In genomic region chr1:156338180-156338973, GRCh38 we compare ENCODE assay signal across 8 cellular contexts. TPM values are rescaled to one million over a fixed set of nuclear protein-coding genes. Genes with fewer than 3 reads are reported as not detected.
DNase-seq lines count a peak whose midpoint lies in the region; ATAC-seq and TF ChIP-seq lines count a peak whose summit lies in the region.

Gene CCT3 (minus strand): TSS chr1:156338292. CDS start chr1:156338184, 108 bp downstream.
Gene TSACC (plus strand): TSS chr1:156338526. CDS start chr1:156339758, 1,232 bp downstream.

- POLR2A ChIA-PET in PC-9 (lab: Charles Lee; ENCODE audit: unreplicated experiment), result interaction anchor here (1.2 kb wide), 1 partner anchor 119 kb away, joined by 4 read pairs; no protein-coding TSS in a partner anchor

- intact Hi-C loops in PC-9 (cut with micrococcal nuclease; ENCODE audit: unreplicated experiment), result no loop called here

- H3K4me3 ChIP-seq in PC-9 (peak within 1 kb of the TSS; percentile 100), mucosa of stomach (ENCODE audit: low read length) (peak within 1 kb of the TSS; percentile 49)

- H3K36me3 ChIP-seq in PC-9 (ENCODE audit: low read depth) (peaks cover 35% of the 10 kb centered on the region), mucosa of stomach (ENCODE audit: control insufficient read depth, insufficient read depth, low read length) (no peaks in the 10 kb centered on the region)

- peaks cover 30% of the 10 kb centered on the region for H3K4me1 Mint-ChIP-seq in activated T-cell treated with anti-CD3 and anti-CD28 coated beads, Interleukin-2, amount 50 U/mL, for 4 hours (ENCODE audit: low read depth)

- in situ Hi-C loops in KBM-7 (cut with MboI; ENCODE audit: low pct_unique_long_range_greater_than_20kb, low sequenced_read_pairs), result no loop called here

- H3F3A ChIP-seq in PC-9 (ENCODE audit: insufficient read depth, low read depth), result peaks cover 37% of the 10 kb centered on the region; the same call in 1 of the 2 replicates

- H3K27ac ChIP-seq in PC-9, result peak within 1 kb of the TSS; percentile 63

- DNase-seq in DMS53 treated with DMSO at 0.1 percent for 48 hours (lab: John Stamatoyannopoulos, UW; ENCODE audit: unreplicated experiment) (peak; percentile 98), KBM-7 (peak; percentile 100), PC-9 (peak; percentile 97 to 99)
- DNase-seq in activated T-cell treated with anti-CD3 and anti-CD28 coated beads, Interleukin-2, amount 50 U/mL, for 4 hours, result peak; percentile 99
- peak; percentile 100 for DNase-seq in stimulated activated CD8-positive, alpha-beta memory T cell treated with anti-CD3 and anti-CD28 coated beads, Interleukin-4, amount 100 ng/mL, for 48 hours

- no peaks in the 10 kb centered on the region for H3K9me3 Mint-ChIP-seq in activated T-cell treated with anti-CD3 and anti-CD28 coated beads, Interleukin-2, amount 50 U/mL, for 4 hours

- TF ChIP-seq CTCF in PC-9 (conservative IDR thresholded peaks at IDR 0.05), result no peak; the same call in 1 of the 2 replicates

- H3K9ac ChIP-seq in mucosa of stomach (ENCODE audit: low read length), result peak within 1 kb of the TSS; percentile 62

- H3K79me2 ChIP-seq in PC-9 (ENCODE audit: low read depth), result peaks cover 45% of the 10 kb centered on the region

- peaks cover 34% of the 10 kb centered on the region for H4K20me1 ChIP-seq in PC-9 (ENCODE audit: insufficient read depth)

- H2AFZ ChIP-seq in PC-9, result peak within 1 kb of the TSS; percentile 85

- ATAC-seq in GM21723 (IDR thresholded peaks at IDR 0.05; ENCODE audit: unreplicated experiment) (peak; percentile 90), esophagus mucosa (peak; percentile 98)
- ATAC-seq in activated T-cell treated with anti-CD3 and anti-CD28 coated beads, Interleukin-2, amount 50 U/mL, for 4 hours, result peak; percentile 97

- peak within 1 kb of the TSS; percentile 97 for H3K4me2 ChIP-seq in PC-9

- H3K27me3 ChIP-seq in PC-9 (ENCODE audit: insufficient read depth, low read depth) (no peaks in the 10 kb centered on the region), mucosa of stomach (ENCODE audit: control insufficient read depth, insufficient read depth, low read length) (no peaks in the 10 kb centered on the region)

- H3K27me3 Mint-ChIP-seq in activated T-cell treated with anti-CD3 and anti-CD28 coated beads, Interleukin-2, amount 50 U/mL, for 4 hours (ENCODE audit: low read depth), result no peaks in the 10 kb centered on the region

- H3K9me3 ChIP-seq in PC-9 (ENCODE audit: insufficient read depth, low read depth), result no peaks in the 10 kb centered on the region
- no peaks in the 10 kb centered on the region for H3K9me3 ChIP-seq in mucosa of stomach (ENCODE audit: control insufficient read depth, low read length)

- peaks cover 33% of the 10 kb centered on the region for H3K36me3 Mint-ChIP-seq in activated T-cell treated with anti-CD3 and anti-CD28 coated beads, Interleukin-2, amount 50 U/mL, for 4 hours (ENCODE audit: insufficient read depth)

- no peaks in the 10 kb centered on the region for H3K9me2 ChIP-seq in PC-9 (ENCODE audit: insufficient read depth)

- CTCF ChIA-PET in PC-9 (lab: Charles Lee), result interaction anchor here (0.6 to 0.8 kb wide), 2 partner anchors 22 to 298 kb away, joined by 3 to 4 read pairs; no protein-coding TSS in a partner anchor

- no TSS peak for BruUV-seq in PC-9 (replicated peaks; lab: Mats Ljungman, UMichigan)

- H3K4me1 ChIP-seq in PC-9 (replicated peaks; ENCODE audit: insufficient read depth) (peaks cover 18% of the 10 kb centered on the region), mucosa of stomach (ENCODE audit: control insufficient read depth, insufficient read depth, low read length) (peaks cover 5% of the 10 kb centered on the region)

- peak within 1 kb of the TSS; percentile 100 for H3K4me3 Mint-ChIP-seq in activated T-cell treated with anti-CD3 and anti-CD28 coated beads, Interleukin-2, amount 50 U/mL, for 4 hours

RNA-seq across cellular contexts. Expression of gene CCT3, which starts in this region (rescaled TPM):
- total RNA-seq in PC-9 (2021) (272 and 317 TPM in 2 replicates), esophagus mucosa (178 TPM)
- total RNA-seq in activated T-cell treated with anti-CD3 and anti-CD28 coated beads, Interleukin-2, amount 50 U/mL, for 4 hours, result 100 to 1,000 TPM; 694 to 815 (median 725) TPM

RNA-seq across cellular contexts. Expression of gene TSACC, which starts in this region (rescaled TPM):
- total RNA-seq in PC-9 (2021), result 0.75 and 1.3 TPM in 2 replicates
- under 1 TPM in 2 of 3 donors, not detected in 1; 0.37 to 0.43 TPM for total RNA-seq in activated T-cell treated with anti-CD3 and anti-CD28 coated beads, Interleukin-2, amount 50 U/mL, for 4 hours
- 0.80 TPM for total RNA-seq in esophagus mucosa

Comparison
In these comparisons a context has a peak if more than half of its experiments do, and no peak if none do; other contexts are left out.
1. Peak in every context shown above with its lines: DNase-seq, ATAC-seq, H3K4me3 ChIP-seq and H3K27ac ChIP-seq.